In the genomic region with DNA sequence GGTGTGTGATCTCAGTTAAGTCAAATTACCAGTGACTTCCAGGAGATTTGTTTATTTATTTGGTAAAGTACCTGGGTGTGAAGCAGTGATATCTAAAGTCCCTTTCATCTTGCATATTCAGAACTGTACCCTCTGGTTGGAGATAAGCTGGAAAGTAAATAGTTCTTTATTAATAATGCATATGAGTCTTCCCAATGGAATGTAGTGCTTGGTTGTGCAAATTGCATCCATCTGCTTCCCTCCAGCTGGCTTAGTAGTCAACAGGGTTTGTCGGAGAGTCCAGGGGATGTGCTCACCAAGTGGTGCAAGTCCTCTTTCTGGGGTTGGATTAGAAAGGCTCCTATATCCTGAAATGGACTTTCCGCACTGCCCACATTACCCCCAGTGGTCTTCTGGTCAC, we compare ENCODE assay signal across 1 cellular context.
TF ChIP-seq lines count a peak whose summit lies in the region.

No MANE protein-coding gene starts in this region.

TF ChIP-seq in GM23338, 12 proteins besides CTCF, POLR2A, EP300 and RAD21 (continued from another document):
- TF ChIP-seq, protein P1, sequence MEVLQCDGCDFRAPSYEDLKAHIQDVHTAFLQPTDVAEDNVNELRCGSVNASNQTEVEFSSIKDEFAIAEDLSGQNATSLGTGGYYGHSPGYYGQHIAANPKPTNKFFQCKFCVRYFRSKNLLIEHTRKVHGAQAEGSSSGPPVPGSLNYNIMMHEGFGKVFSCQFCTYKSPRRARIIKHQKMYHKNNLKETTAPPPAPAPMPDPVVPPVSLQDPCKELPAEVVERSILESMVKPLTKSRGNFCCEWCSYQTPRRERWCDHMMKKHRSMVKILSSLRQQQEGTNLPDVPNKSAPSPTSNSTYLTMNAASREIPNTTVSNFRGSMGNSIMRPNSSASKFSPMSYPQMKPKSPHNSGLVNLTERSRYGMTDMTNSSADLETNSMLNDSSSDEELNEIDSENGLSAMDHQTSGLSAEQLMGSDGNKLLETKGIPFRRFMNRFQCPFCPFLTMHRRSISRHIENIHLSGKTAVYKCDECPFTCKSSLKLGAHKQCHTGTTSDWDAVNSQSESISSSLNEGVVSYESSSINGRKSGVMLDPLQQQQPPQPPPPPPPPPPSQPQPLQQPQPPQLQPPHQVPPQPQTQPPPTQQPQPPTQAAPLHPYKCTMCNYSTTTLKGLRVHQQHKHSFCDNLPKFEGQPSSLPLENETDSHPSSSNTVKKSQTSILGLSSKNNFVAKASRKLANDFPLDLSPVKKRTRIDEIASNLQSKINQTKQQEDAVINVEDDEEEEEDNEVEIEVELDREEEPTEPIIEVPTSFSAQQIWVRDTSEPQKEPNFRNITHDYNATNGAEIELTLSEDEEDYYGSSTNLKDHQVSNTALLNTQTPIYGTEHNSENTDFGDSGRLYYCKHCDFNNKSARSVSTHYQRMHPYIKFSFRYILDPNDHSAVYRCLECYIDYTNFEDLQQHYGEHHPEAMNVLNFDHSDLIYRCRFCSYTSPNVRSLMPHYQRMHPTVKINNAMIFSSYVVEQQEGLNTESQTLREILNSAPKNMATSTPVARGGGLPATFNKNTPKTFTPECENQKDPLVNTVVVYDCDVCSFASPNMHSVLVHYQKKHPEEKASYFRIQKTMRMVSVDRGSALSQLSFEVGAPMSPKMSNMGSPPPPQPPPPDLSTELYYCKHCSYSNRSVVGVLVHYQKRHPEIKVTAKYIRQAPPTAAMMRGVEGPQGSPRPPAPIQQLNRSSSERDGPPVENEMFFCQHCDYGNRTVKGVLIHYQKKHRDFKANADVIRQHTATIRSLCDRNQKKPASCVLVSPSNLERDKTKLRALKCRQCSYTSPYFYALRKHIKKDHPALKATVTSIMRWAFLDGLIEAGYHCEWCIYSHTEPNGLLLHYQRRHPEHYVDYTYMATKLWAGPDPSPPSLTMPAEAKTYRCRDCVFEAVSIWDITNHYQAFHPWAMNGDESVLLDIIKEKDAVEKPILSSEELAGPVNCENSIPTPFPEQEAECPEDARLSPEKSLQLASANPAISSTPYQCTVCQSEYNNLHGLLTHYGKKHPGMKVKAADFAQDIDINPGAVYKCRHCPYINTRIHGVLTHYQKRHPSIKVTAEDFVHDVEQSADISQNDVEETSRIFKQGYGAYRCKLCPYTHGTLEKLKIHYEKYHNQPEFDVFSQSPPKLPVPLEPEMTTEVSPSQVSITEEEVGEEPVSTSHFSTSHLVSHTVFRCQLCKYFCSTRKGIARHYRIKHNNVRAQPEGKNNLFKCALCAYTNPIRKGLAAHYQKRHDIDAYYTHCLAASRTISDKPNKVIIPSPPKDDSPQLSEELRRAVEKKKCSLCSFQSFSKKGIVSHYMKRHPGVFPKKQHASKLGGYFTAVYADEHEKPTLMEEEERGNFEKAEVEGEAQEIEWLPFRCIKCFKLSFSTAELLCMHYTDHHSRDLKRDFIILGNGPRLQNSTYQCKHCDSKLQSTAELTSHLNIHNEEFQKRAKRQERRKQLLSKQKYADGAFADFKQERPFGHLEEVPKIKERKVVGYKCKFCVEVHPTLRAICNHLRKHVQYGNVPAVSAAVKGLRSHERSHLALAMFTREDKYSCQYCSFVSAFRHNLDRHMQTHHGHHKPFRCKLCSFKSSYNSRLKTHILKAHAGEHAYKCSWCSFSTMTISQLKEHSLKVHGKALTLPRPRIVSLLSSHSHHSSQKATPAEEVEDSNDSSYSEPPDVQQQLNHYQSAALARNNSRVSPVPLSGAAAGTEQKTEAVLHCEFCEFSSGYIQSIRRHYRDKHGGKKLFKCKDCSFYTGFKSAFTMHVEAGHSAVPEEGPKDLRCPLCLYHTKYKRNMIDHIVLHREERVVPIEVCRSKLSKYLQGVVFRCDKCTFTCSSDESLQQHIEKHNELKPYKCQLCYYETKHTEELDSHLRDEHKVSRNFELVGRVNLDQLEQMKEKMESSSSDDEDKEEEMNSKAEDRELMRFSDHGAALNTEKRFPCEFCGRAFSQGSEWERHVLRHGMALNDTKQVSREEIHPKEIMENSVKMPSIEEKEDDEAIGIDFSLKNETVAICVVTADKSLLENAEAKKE (CRISPR knock-in tag; IDR thresholded peaks at IDR 0.05), result no peak
- TF ChIP-seq STAT1 (IDR thresholded peaks at IDR 0.05; ENCODE audit: unreplicated experiment), result no peak
- no peak for TF ChIP-seq ZNF331 (CRISPR knock-in tag; IDR thresholded peaks at IDR 0.05; ENCODE audit: low read depth)
- no peak for TF ChIP-seq JUNB (IDR thresholded peaks at IDR 0.05; ENCODE audit: unreplicated experiment)
- TF ChIP-seq, protein P2, sequence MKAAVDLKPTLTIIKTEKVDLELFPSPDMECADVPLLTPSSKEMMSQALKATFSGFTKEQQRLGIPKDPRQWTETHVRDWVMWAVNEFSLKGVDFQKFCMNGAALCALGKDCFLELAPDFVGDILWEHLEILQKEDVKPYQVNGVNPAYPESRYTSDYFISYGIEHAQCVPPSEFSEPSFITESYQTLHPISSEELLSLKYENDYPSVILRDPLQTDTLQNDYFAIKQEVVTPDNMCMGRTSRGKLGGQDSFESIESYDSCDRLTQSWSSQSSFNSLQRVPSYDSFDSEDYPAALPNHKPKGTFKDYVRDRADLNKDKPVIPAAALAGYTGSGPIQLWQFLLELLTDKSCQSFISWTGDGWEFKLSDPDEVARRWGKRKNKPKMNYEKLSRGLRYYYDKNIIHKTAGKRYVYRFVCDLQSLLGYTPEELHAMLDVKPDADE (IDR thresholded peaks at IDR 0.05), result no peak
- TF ChIP-seq ZNF114 (CRISPR knock-in tag; IDR thresholded peaks at IDR 0.05), result no peak
- no peak for TF ChIP-seq CREB1 (CRISPR knock-in tag; IDR thresholded peaks at IDR 0.05; ENCODE audit: low read depth)
- TF ChIP-seq EZH2 (IDR thresholded peaks at IDR 0.05; ENCODE audit: low read depth, unreplicated experiment), result no peak
- no peak for TF ChIP-seq EZH2phosphoT487 (IDR thresholded peaks at IDR 0.05; ENCODE audit: unreplicated experiment)
- TF ChIP-seq POLR2AphosphoS5 (IDR thresholded peaks at IDR 0.05; ENCODE audit: low read depth), result no peak
TF ChIP-seq in GM23338: peak in this region for 0.
